In genomic region chr22:24191893-24192292, GRCh38 we compare ENCODE assay signal across 19 cellular contexts. TPM values are rescaled to one million over a fixed set of nuclear protein-coding genes. Genes with fewer than 3 reads are reported as not detected.
"Had no signal": no experiment of that assay in that cellular context is flagged by ENCODE, and none has a peak within 500 bp of the region (broad histone marks: within the 10 kb centered on the region; RNA-seq: fewer than 3 reads in every experiment).

No MANE protein-coding gene starts in this region.

- ATAC-seq: activated CD8-positive, alpha-beta memory T cell treated with anti-CD3 and anti-CD28 coated beads, Interleukin-2, amount 10 ng/mL, durations not matched to agents 7 days and 5 days; activated T-cell treated with anti-CD3 and anti-CD28 coated beads, Interleukin-2, amount 50 U/mL, for 4 hours; T-helper 17 cell had no signal

- DNase-seq: activated CD4-positive, alpha-beta T cell treated with anti-CD3 and anti-CD28 coated beads for 1 hour; activated CD4-positive, alpha-beta T cell treated with anti-CD3 and anti-CD28 coated beads, Interleukin-2, amount 50 U/mL, for 48 hours; activated CD8-positive, alpha-beta memory T cell treated with anti-CD3 and anti-CD28 coated beads, Interleukin-2, amount 10 ng/mL, durations not matched to agents 7 days and 5 days; activated effector memory CD4-positive, alpha-beta T cell treated with anti-CD3 and anti-CD28 coated beads, Interleukin-2, amount 50 U/mL, for 16 hours; activated naive CD4-positive, alpha-beta T cell treated with Interleukin-2 at 50 U/mL for 16 hours; activated T-cell treated with anti-CD3 and anti-CD28 coated beads, Interleukin-2, amount 50 U/mL, for 4 hours; central memory CD4-positive, alpha-beta T cell; Karpas-422; MM.1S; NCI-H1105 treated with DMSO at 0.1 percent for 48 hours; NCI-H1436 treated with DMSO at 0.1 percent for 48 hours; NCI-H187; NCI-H2081; NCI-H510A treated with DMSO at 0.1 percent for 48 hours; SIG-M5; T-helper 17 cell; T-helper 9 cell had no signal

- FAIRE-seq: RCC 7860 had no signal

RNA-seq across cellular contexts. Expression of gene GGT5, which starts 53.0 kb away (rescaled TPM):
- total RNA-seq: activated B cell treated with CpG ODN at 0.5 μM for 24 hours, T-helper 17 cell had no signal
